ENCODE assay signal across 8 cellular contexts in genomic region chr1:26306290-26307221, GRCh38. TPM values are rescaled to one million over a fixed set of nuclear protein-coding genes. Genes with fewer than 3 reads are reported as not detected.
DNase-seq lines count a peak whose midpoint lies in the region; TF ChIP-seq lines count a peak whose summit lies in the region.

Gene UBXN11 (minus strand): TSS chr1:26306636. CDS start chr1:26302883, 3,753 bp downstream.

- no peak within 1 kb of the TSS for H3T11ph ChIP-seq in H9 (ENCODE audit: low read length)

- H3K27me3 ChIP-seq in H9 (ENCODE audit: insufficient read depth, low read length), result no peaks in the 10 kb centered on the region

- H4K5ac ChIP-seq in H9 (ENCODE audit: insufficient read length, low read depth, low read length), result no peak within 1 kb of the TSS

- intact Hi-C loops in activated T-helper 2 cell treated with anti-CD3 and anti-CD28 coated beads, Interferon-gamma antibody, Interleukin-2, Interleukin-4, amounts not matched to agents 10 μg/mL and 5 μg/mL and 100 μg/mL, durations not matched to agents 14 hours and 24 hours and 36 hours (cut with micrococcal nuclease), result loop anchor here (5.0 kb wide), 1 partner anchor 69 kb away; no protein-coding TSS in a partner anchor

- peak; percentile 98 for DNase-seq in H9
- peak; percentile 99 for DNase-seq in M059J (ENCODE audit: low read depth)
- DNase-seq in activated T-helper 2 cell treated with anti-CD3 and anti-CD28 coated beads, Interferon-gamma antibody, Interleukin-2, Interleukin-4, amounts not matched to agents 10 μg/mL and 5 μg/mL and 100 μg/mL, durations not matched to agents 14 hours and 24 hours and 36 hours (ENCODE audit: low spot score), result peak; percentile 91
- DNase-seq in fibroblast of the conjunctiva (ENCODE audit: low read depth), result peak; percentile 89
- peak; percentile 90 for DNase-seq in nephron progenitor cell

- no peak within 1 kb of the TSS for H2BK5ac ChIP-seq in H9 (ENCODE audit: insufficient read length, low read length)

- no peaks in the 10 kb centered on the region for H4K20me1 ChIP-seq in H9 (ENCODE audit: control insufficient read depth, insufficient read depth, insufficient read length)

- no peak within 1 kb of the TSS for H4K91ac ChIP-seq in H9 (ENCODE audit: insufficient read length, low read depth, low read length)

- no peak within 1 kb of the TSS for H2BK120ac ChIP-seq in H9 (ENCODE audit: low read depth, low read length, poor library complexity, severe bottlenecking)

- H3K4me1 Mint-ChIP-seq in H9, result peaks cover 16 to 17% of the 10 kb centered on the region in 2 experiments
- peaks cover 25% of the 10 kb centered on the region for H3K4me1 Mint-ChIP-seq in activated T-helper 2 cell treated with anti-CD3 and anti-CD28 coated beads, Interferon-gamma antibody, Interleukin-2, Interleukin-4, amounts not matched to agents 10 μg/mL and 5 μg/mL and 100 μg/mL, durations not matched to agents 14 hours and 24 hours and 36 hours (ENCODE audit: low read depth)
- peaks cover 18% of the 10 kb centered on the region for H3K4me1 Mint-ChIP-seq in nephron progenitor cell
- peaks cover 42% of the 10 kb centered on the region for H3K4me1 Mint-ChIP-seq in stimulated activated naive CD8-positive, alpha-beta T cell treated with anti-CD3 and anti-CD28 coated beads, Interleukin-15, Interleukin-2, amounts not matched to agents 100 ng/mL and 50 ng/mL, for 24 hours (ENCODE audit: low read depth)

- peak within 1 kb of the TSS; percentile 77 for H3K4me2 ChIP-seq in H9 (ENCODE audit: insufficient read depth, insufficient read length, low read length)

- no peaks in the 10 kb centered on the region for H3K79me1 ChIP-seq in H9 (ENCODE audit: insufficient read depth, low read depth, low read length, poor library complexity, severe bottlenecking)

- peak; percentile 72 for TF ChIP-seq POLR2A in Raji (IDR thresholded peaks at IDR 0.05; ENCODE audit: insufficient read depth, low read depth, low read length)

- H3K56ac ChIP-seq in H9 (ENCODE audit: insufficient read length, low read depth, low read length), result no peak within 1 kb of the TSS

- no peak within 1 kb of the TSS for H4K8ac ChIP-seq in H9 (replicated peaks; ENCODE audit: insufficient read length, low read depth, low read length)

- TF ChIP-seq CTCF in H9 (conservative IDR thresholded peaks at IDR 0.05) (no peak), nephron progenitor cell (IDR thresholded peaks at IDR 0.05) (no peak)

- no peak within 1 kb of the TSS for H2BK20ac ChIP-seq in H9 (ENCODE audit: low read depth, low read length, poor library complexity, severe bottlenecking)

- no peak within 1 kb of the TSS for H3K23ac ChIP-seq in H9 (ENCODE audit: insufficient read length, low read depth, low read length)

- no peak within 1 kb of the TSS for H3K18ac ChIP-seq in H9 (ENCODE audit: insufficient read length, low read depth, low read length)

- H3K79me2 ChIP-seq in H9 (ENCODE audit: insufficient read depth, low read length), result no peaks in the 10 kb centered on the region

- H3K27ac ChIP-seq in H9 (ENCODE audit: insufficient read length, low read depth, low read length), result no peak within 1 kb of the TSS

- H3K36me3 Mint-ChIP-seq in H9 (ENCODE audit: insufficient read depth in 1 of 3, low read depth in 3 of 3) (no peaks in the 10 kb centered on the region), nephron progenitor cell (ENCODE audit: low read depth) (no peaks in the 10 kb centered on the region)
- no peaks in the 10 kb centered on the region for H3K36me3 Mint-ChIP-seq in activated T-helper 2 cell treated with anti-CD3 and anti-CD28 coated beads, Interferon-gamma antibody, Interleukin-2, Interleukin-4, amounts not matched to agents 10 μg/mL and 5 μg/mL and 100 μg/mL, durations not matched to agents 14 hours and 24 hours and 36 hours (ENCODE audit: low read depth)
- no peaks in the 10 kb centered on the region for H3K36me3 Mint-ChIP-seq in stimulated activated naive CD8-positive, alpha-beta T cell treated with anti-CD3 and anti-CD28 coated beads, Interleukin-15, Interleukin-2, amounts not matched to agents 100 ng/mL and 50 ng/mL, for 24 hours (ENCODE audit: low read depth)

- WGBS in H9 (ENCODE audit: extremely low coverage, insufficient read length, low lambda C conversion rate), result no CpG with 5 or more reads among the region's 51 CpGs

- H3K9ac ChIP-seq in ES-I3 (ENCODE audit: low read depth, low read length) (peak within 1 kb of the TSS; percentile 78; the same call in 1 of the 2 replicates), H9 (ENCODE audit: extremely low read depth, insufficient read length, low read length) (peak within 1 kb of the TSS; percentile 68)

- H3K4ac ChIP-seq in H9 (ENCODE audit: low read depth, low read length), result no peak within 1 kb of the TSS

- H2BK15ac ChIP-seq in H9 (ENCODE audit: low read depth, low read length), result no peak within 1 kb of the TSS

- H3K36me3 ChIP-seq in ES-I3 (ENCODE audit: insufficient read depth, low read length), result no peaks in the 10 kb centered on the region

- peaks cover 3% of the 10 kb centered on the region for H3K23me2 ChIP-seq in H9 (ENCODE audit: insufficient read length, low read depth, low read length, poor library complexity, severe bottlenecking)

- H3K27me3 Mint-ChIP-seq in H9 (ENCODE audit: low read depth), result no peaks in the 10 kb centered on the region
- H3K27me3 Mint-ChIP-seq in activated T-helper 2 cell treated with anti-CD3 and anti-CD28 coated beads, Interferon-gamma antibody, Interleukin-2, Interleukin-4, amounts not matched to agents 10 μg/mL and 5 μg/mL and 100 μg/mL, durations not matched to agents 14 hours and 24 hours and 36 hours (ENCODE audit: low read depth), result no peaks in the 10 kb centered on the region
- H3K27me3 Mint-ChIP-seq in nephron progenitor cell (ENCODE audit: low read depth, poor library complexity), result peaks cover 4% of the 10 kb centered on the region
- H3K27me3 Mint-ChIP-seq in stimulated activated naive CD8-positive, alpha-beta T cell treated with anti-CD3 and anti-CD28 coated beads, Interleukin-15, Interleukin-2, amounts not matched to agents 100 ng/mL and 50 ng/mL, for 24 hours, result no peaks in the 10 kb centered on the region

- H3K9me3 Mint-ChIP-seq in H9, result no peaks in the 10 kb centered on the region
- H3K9me3 Mint-ChIP-seq in activated T-helper 2 cell treated with anti-CD3 and anti-CD28 coated beads, Interferon-gamma antibody, Interleukin-2, Interleukin-4, amounts not matched to agents 10 μg/mL and 5 μg/mL and 100 μg/mL, durations not matched to agents 14 hours and 24 hours and 36 hours, result no peaks in the 10 kb centered on the region
- no peaks in the 10 kb centered on the region for H3K9me3 Mint-ChIP-seq in nephron progenitor cell
- H3K9me3 Mint-ChIP-seq in stimulated activated naive CD8-positive, alpha-beta T cell treated with anti-CD3 and anti-CD28 coated beads, Interleukin-15, Interleukin-2, amounts not matched to agents 100 ng/mL and 50 ng/mL, for 24 hours, result no peaks in the 10 kb centered on the region

- H3K14ac ChIP-seq in H9 (ENCODE audit: insufficient read depth, low read length), result no peak within 1 kb of the TSS

- H3K9me3 ChIP-seq in ES-I3 (ENCODE audit: control insufficient read depth, insufficient read depth, low read length) (no peaks in the 10 kb centered on the region), H9 (ENCODE audit: control insufficient read depth, low read depth, low read length) (no peaks in the 10 kb centered on the region)

- peak within 1 kb of the TSS; percentile 98 to 99 for H3K4me3 Mint-ChIP-seq in H9
- peak within 1 kb of the TSS; percentile 99 for H3K4me3 Mint-ChIP-seq in activated T-helper 2 cell treated with anti-CD3 and anti-CD28 coated beads, Interferon-gamma antibody, Interleukin-2, Interleukin-4, amounts not matched to agents 10 μg/mL and 5 μg/mL and 100 μg/mL, durations not matched to agents 14 hours and 24 hours and 36 hours (ENCODE audit: low read depth)
- peak within 1 kb of the TSS; percentile 100 for H3K4me3 Mint-ChIP-seq in nephron progenitor cell
- H3K4me3 Mint-ChIP-seq in stimulated activated naive CD8-positive, alpha-beta T cell treated with anti-CD3 and anti-CD28 coated beads, Interleukin-15, Interleukin-2, amounts not matched to agents 100 ng/mL and 50 ng/mL, for 24 hours, result peak within 1 kb of the TSS; percentile 96

- H2AFZ ChIP-seq in H9 (ENCODE audit: low read length), result peak within 1 kb of the TSS; percentile 72

- H3K4me1 ChIP-seq in ES-I3 (ENCODE audit: insufficient read depth, low read length) (peaks cover 6% of the 10 kb centered on the region; the same call in 1 of the 2 replicates), H9 (ENCODE audit: insufficient read depth, low read length) (0 out of 2 replicates have a peak, but pooled peaks cover 3% of the 10 kb centered on the region)

- no peak within 1 kb of the TSS for H2BK12ac ChIP-seq in H9 (ENCODE audit: insufficient read length, low read depth, low read length)

- H2AK5ac ChIP-seq in H9 (ENCODE audit: insufficient read length, low read length), result no peak within 1 kb of the TSS

- H3K27ac Mint-ChIP-seq in H9, result peak within 1 kb of the TSS; percentile 21 to 98 (median 96); a peak in 6 of 7 replicates
- H3K27ac Mint-ChIP-seq in activated T-helper 2 cell treated with anti-CD3 and anti-CD28 coated beads, Interferon-gamma antibody, Interleukin-2, Interleukin-4, amounts not matched to agents 10 μg/mL and 5 μg/mL and 100 μg/mL, durations not matched to agents 14 hours and 24 hours and 36 hours, result peak within 1 kb of the TSS; percentile 93
- H3K27ac Mint-ChIP-seq in nephron progenitor cell, result peak within 1 kb of the TSS; percentile 91
- peak within 1 kb of the TSS; percentile 95 for H3K27ac Mint-ChIP-seq in stimulated activated naive CD8-positive, alpha-beta T cell treated with anti-CD3 and anti-CD28 coated beads, Interleukin-15, Interleukin-2, amounts not matched to agents 100 ng/mL and 50 ng/mL, for 24 hours

RNA-seq across cellular contexts. Expression of gene UBXN11, which starts in this region (rescaled TPM):
- total RNA-seq in H9 (2021), result 13.1 and 13.7 TPM in 2 replicates
- total RNA-seq in M059J (2014; rRNA removed; shearing (Covaris generic)), result 4.1 and 7.3 TPM in 2 replicates
- total RNA-seq in activated T-helper 2 cell treated with anti-CD3 and anti-CD28 coated beads, Interferon-gamma antibody, Interleukin-2, Interleukin-4, amounts not matched to agents 10 μg/mL and 5 μg/mL and 100 μg/mL, durations not matched to agents 14 hours and 24 hours and 36 hours, result 13.1 and 14.2 TPM in 2 replicates
